In the genomic region with DNA sequence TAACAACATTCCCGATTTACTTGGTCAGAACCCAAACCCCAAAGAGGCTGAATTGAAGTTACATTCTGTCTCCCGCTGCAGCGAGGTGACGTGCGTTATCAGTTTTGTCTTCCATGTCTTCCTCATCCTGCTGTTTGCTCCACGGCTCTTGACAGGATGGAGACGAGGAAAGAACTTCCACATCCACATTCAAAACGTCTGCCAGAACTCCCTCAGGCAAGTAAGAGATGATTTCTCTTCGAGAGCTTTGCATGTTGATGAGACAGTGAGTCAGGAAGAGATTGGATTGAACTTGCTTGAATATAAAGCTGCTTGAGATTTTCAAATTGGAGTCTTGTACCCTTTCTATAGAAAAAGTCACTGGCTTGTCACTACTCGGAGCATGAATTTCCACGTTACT, we compare ENCODE assay signal across 9 cellular contexts.
DNase-seq lines count a peak whose midpoint lies in the region; ATAC-seq and TF ChIP-seq lines count a peak whose summit lies in the region.
"Had no signal": no experiment of that assay in that cellular context is flagged by ENCODE, and none has a peak within 500 bp of the region (broad histone marks: within the 10 kb centered on the region; RNA-seq: fewer than 3 reads in every experiment).

No MANE protein-coding gene starts in this region.

- peak; percentile 94 for DNase-seq in ELR (ENCODE audit: low read depth)
- DNase-seq in WTC11 (ENCODE audit: low spot score) = no peak
- DNase-seq in foreskin keratinocyte = peak; percentile 78 to 91
- DNase-seq in sigmoid colon = no peak
- no peak for DNase-seq in NCI-H1436 (lab: John Stamatoyannopoulos, UW)

- CTCF ChIA-PET in WTC11 (lab: Charles Lee) = no interaction called here

- H3K27ac Mint-ChIP-seq in WTC11 = peak overlapping the region; percentile 5; the same call in 1 of the 2 replicates

- TF ChIP-seq POLR2A in sigmoid colon (IDR thresholded peaks at IDR 0.05) (no peak), GM18505 (IDR thresholded peaks at IDR 0.05; ENCODE audit: borderline replicate concordance, extremely low read depth, insufficient read depth, insufficient read length) (no peak)

- ATAC-seq in WTC11 (no peak), foreskin keratinocyte (peak; percentile 89), HG03354 (IDR thresholded peaks at IDR 0.05; ENCODE audit: poor library complexity, severe bottlenecking, unreplicated experiment) (no peak), GM18502 (IDR thresholded peaks at IDR 0.05; ENCODE audit: poor library complexity, unreplicated experiment) (no peak), GM18505 (IDR thresholded peaks at IDR 0.05; ENCODE audit: unreplicated experiment) (no peak)

- 75 to 79% methylated on average over 11 of the region's 11 CpGs for WGBS in sigmoid colon, 2 donors

- peak overlapping the region; percentile 68 for H3K27ac ChIP-seq in foreskin keratinocyte
- H3K27ac ChIP-seq in sigmoid colon = peak overlapping the region; percentile 67 to 75 (median 72)
- H3K27ac ChIP-seq: SJCRH30 had no signal

- peaks cover 25% of the 10 kb centered on the region for H3K4me1 Mint-ChIP-seq in WTC11

- H3K4me3 Mint-ChIP-seq in WTC11 = no peak overlapping the region

- H3K4me1 ChIP-seq in foreskin keratinocyte (peaks cover 19% of the 10 kb centered on the region), sigmoid colon (peaks cover 0 to 35% (median 30%) of the 10 kb centered on the region in 4 donors)
- H3K4me1 ChIP-seq: SJCRH30 had no signal

- no peak for TF ChIP-seq EP300 in sigmoid colon (IDR thresholded peaks at IDR 0.05)

- H3K9me3 Mint-ChIP-seq in WTC11 = peaks cover 20% of the 10 kb centered on the region

- intact Hi-C loops in sigmoid colon (cut with DNase I) = loop anchor here (5.0 kb wide), 1 partner anchor 73 kb away; no protein-coding TSS in a partner anchor

- H3K27me3 Mint-ChIP-seq in WTC11 (ENCODE audit: low read depth) = no peaks in the 10 kb centered on the region; the same call in 1 of the 2 replicates

- peaks cover 20% of the 10 kb centered on the region for H3K36me3 Mint-ChIP-seq in WTC11

- TF ChIP-seq CTCF in WTC11 (IDR thresholded peaks at IDR 0.05) (no peak), foreskin keratinocyte (conservative IDR thresholded peaks at IDR 0.05) (no peak), sigmoid colon (IDR thresholded peaks at IDR 0.05) (no peak)

- no peaks in the 10 kb centered on the region for H3K9me3 ChIP-seq in sigmoid colon
- H3K9me3 ChIP-seq: SJCRH30 had no signal

- H3K4me3 ChIP-seq in sigmoid colon = no peak overlapping the region

- H3K36me3 ChIP-seq in sigmoid colon = no peaks in the 10 kb centered on the region
- H3K36me3 ChIP-seq: SJCRH30 had no signal

- POLR2A ChIA-PET in WTC11 (lab: Charles Lee) = interaction anchor here (0.5 kb wide), 1 partner anchor 12 kb away, joined by 4 read pairs; no protein-coding TSS in a partner anchor

- H3K27me3 ChIP-seq in foreskin keratinocyte (peaks cover 9% of the 10 kb centered on the region), sigmoid colon (no peaks in the 10 kb centered on the region)
- H3K27me3 ChIP-seq: SJCRH30 had no signal

TF ChIP-seq in WTC11, 78 proteins besides CTCF, POLR2A, EP300 and RAD21 (continues in another document):
- no peak for TF ChIP-seq SMAD4 (CRISPR knock-in tag; IDR thresholded peaks at IDR 0.05)
- TF ChIP-seq, protein P1, sequence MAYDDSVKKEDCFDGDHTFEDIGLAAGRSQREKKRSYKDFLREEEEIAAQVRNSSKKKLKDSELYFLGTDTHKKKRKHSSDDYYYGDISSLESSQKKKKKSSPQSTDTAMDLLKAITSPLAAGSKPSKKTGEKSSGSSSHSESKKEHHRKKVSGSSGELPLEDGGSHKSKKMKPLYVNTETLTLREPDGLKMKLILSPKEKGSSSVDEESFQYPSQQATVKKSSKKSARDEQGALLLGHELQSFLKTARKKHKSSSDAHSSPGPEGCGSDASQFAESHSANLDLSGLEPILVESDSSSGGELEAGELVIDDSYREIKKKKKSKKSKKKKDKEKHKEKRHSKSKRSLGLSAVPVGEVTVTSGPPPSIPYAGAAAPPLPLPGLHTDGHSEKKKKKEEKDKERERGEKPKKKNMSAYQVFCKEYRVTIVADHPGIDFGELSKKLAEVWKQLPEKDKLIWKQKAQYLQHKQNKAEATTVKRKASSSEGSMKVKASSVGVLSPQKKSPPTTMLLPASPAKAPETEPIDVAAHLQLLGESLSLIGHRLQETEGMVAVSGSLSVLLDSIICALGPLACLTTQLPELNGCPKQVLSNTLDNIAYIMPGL (CRISPR knock-in tag; IDR thresholded peaks at IDR 0.05) = no peak
- TF ChIP-seq FOXP1 (CRISPR knock-in tag; IDR thresholded peaks at IDR 0.05; ENCODE audit: borderline replicate concordance) = no peak
- TF ChIP-seq, protein P2, sequence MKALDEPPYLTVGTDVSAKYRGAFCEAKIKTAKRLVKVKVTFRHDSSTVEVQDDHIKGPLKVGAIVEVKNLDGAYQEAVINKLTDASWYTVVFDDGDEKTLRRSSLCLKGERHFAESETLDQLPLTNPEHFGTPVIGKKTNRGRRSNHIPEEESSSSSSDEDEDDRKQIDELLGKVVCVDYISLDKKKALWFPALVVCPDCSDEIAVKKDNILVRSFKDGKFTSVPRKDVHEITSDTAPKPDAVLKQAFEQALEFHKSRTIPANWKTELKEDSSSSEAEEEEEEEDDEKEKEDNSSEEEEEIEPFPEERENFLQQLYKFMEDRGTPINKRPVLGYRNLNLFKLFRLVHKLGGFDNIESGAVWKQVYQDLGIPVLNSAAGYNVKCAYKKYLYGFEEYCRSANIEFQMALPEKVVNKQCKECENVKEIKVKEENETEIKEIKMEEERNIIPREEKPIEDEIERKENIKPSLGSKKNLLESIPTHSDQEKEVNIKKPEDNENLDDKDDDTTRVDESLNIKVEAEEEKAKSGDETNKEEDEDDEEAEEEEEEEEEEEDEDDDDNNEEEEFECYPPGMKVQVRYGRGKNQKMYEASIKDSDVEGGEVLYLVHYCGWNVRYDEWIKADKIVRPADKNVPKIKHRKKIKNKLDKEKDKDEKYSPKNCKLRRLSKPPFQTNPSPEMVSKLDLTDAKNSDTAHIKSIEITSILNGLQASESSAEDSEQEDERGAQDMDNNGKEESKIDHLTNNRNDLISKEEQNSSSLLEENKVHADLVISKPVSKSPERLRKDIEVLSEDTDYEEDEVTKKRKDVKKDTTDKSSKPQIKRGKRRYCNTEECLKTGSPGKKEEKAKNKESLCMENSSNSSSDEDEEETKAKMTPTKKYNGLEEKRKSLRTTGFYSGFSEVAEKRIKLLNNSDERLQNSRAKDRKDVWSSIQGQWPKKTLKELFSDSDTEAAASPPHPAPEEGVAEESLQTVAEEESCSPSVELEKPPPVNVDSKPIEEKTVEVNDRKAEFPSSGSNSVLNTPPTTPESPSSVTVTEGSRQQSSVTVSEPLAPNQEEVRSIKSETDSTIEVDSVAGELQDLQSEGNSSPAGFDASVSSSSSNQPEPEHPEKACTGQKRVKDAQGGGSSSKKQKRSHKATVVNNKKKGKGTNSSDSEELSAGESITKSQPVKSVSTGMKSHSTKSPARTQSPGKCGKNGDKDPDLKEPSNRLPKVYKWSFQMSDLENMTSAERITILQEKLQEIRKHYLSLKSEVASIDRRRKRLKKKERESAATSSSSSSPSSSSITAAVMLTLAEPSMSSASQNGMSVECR (CRISPR knock-in tag; IDR thresholded peaks at IDR 0.05; ENCODE audit: borderline replicate concordance) = no peak
- TF ChIP-seq, protein P3, sequence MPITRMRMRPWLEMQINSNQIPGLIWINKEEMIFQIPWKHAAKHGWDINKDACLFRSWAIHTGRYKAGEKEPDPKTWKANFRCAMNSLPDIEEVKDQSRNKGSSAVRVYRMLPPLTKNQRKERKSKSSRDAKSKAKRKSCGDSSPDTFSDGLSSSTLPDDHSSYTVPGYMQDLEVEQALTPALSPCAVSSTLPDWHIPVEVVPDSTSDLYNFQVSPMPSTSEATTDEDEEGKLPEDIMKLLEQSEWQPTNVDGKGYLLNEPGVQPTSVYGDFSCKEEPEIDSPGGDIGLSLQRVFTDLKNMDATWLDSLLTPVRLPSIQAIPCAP (CRISPR knock-in tag; IDR thresholded peaks at IDR 0.05) = no peak
- TF ChIP-seq TEAD1 (CRISPR knock-in tag; IDR thresholded peaks at IDR 0.05) = no peak
- no peak for TF ChIP-seq CBFB (CRISPR knock-in tag; IDR thresholded peaks at IDR 0.05; ENCODE audit: low read depth)
- TF ChIP-seq, protein P4, sequence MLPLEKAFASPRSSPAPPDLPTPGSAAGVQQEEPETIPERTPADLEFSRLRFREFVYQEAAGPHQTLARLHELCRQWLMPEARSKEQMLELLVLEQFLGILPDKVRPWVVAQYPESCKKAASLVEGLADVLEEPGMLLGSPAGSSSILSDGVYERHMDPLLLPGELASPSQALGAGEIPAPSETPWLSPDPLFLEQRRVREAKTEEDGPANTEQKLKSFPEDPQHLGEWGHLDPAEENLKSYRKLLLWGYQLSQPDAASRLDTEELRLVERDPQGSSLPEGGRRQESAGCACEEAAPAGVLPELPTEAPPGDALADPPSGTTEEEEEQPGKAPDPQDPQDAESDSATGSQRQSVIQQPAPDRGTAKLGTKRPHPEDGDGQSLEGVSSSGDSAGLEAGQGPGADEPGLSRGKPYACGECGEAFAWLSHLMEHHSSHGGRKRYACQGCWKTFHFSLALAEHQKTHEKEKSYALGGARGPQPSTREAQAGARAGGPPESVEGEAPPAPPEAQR (CRISPR knock-in tag; IDR thresholded peaks at IDR 0.05) = no peak
- no peak for TF ChIP-seq MYBL2 (CRISPR knock-in tag; IDR thresholded peaks at IDR 0.05)
- TF ChIP-seq ZNF423 (CRISPR knock-in tag; IDR thresholded peaks at IDR 0.05) = no peak
- TF ChIP-seq ETV6 (CRISPR knock-in tag; IDR thresholded peaks at IDR 0.05) = no peak
- TF ChIP-seq, protein P5, sequence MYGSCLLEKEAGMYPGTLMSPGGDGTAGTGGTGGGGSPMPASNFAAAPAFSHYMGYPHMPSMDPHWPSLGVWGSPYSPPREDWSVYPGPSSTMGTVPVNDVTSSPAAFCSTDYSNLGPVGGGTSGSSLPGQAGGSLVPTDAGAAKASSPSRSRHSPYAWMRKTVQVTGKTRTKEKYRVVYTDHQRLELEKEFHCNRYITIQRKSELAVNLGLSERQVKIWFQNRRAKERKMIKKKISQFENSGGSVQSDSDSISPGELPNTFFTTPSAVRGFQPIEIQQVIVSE (CRISPR knock-in tag; IDR thresholded peaks at IDR 0.05; ENCODE audit: borderline replicate concordance) = no peak
- TF ChIP-seq FOXK1 (CRISPR knock-in tag; IDR thresholded peaks at IDR 0.05) = no peak
- no peak for TF ChIP-seq MXD4 (CRISPR knock-in tag; IDR thresholded peaks at IDR 0.05; ENCODE audit: borderline replicate concordance)
- TF ChIP-seq, protein P6, sequence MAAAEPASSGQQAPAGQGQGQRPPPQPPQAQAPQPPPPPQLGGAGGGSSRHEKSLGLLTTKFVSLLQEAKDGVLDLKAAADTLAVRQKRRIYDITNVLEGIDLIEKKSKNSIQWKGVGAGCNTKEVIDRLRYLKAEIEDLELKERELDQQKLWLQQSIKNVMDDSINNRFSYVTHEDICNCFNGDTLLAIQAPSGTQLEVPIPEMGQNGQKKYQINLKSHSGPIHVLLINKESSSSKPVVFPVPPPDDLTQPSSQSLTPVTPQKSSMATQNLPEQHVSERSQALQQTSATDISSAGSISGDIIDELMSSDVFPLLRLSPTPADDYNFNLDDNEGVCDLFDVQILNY (CRISPR knock-in tag; IDR thresholded peaks at IDR 0.05) = no peak

Comparison
In these comparisons a context has a peak if more than half of its experiments do, and no peak if none do; other contexts are left out.
1. DNase-seq: peak in ELR (single experiment) and foreskin keratinocyte (2 of 2); none in WTC11 (single experiment), sigmoid colon (single experiment) and NCI-H1436 (single experiment).